ENCODE assay signal across 14 cellular contexts in the genomic region with DNA sequence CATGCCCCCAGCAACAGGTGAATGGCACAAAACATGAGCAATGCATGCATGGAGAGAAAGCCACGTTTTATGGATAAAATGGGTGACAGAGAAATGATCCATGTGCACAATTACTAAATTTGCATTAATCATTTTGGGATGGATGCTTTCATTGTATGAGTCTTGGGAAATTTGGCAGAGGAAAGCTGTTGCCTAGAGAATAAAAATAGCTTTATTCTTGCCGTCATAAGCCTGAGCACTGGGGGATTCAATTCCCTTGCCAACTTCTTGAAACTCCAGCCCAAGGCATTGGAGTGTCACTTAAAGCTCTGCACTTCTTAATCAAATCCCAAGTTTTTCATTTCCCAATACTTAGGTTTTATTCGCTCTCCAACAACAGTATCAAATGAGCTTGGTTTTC.
A peak's percentile ranks its signal among the peaks of the same experiment; 100 is the strongest.
DNase-seq lines count a peak whose midpoint lies in the region; ATAC-seq and TF ChIP-seq lines count a peak whose summit lies in the region.
"Had no signal": no experiment of that assay in that cellular context is flagged by ENCODE, and none has a peak within 500 bp of the region (broad histone marks: within the 10 kb centered on the region; RNA-seq: fewer than 3 reads in every experiment).

No MANE protein-coding gene starts in this region.

- no peak for ATAC-seq in GM19467 (IDR thresholded peaks at IDR 0.05; ENCODE audit: unreplicated experiment)
- ATAC-seq: GM12878, GM23338 had no signal

- H3K4me2 ChIP-seq in osteoblast (ENCODE audit: insufficient read depth, low read length): no peak overlapping the region
- H3K4me2 ChIP-seq: GM23338 had no signal

- no peaks in the 10 kb centered on the region for H3K36me3 ChIP-seq in osteoblast (ENCODE audit: insufficient read depth, low read length)

- no peaks in the 10 kb centered on the region for H4K20me1 ChIP-seq in osteoblast (ENCODE audit: insufficient read depth, low read length)

- no peaks in the 10 kb centered on the region for H3K27me3 ChIP-seq in osteoblast (ENCODE audit: insufficient read depth, low read length)

- H3K4me1 ChIP-seq in osteoblast (ENCODE audit: insufficient read depth, low read length): no peaks in the 10 kb centered on the region

- H3K9me3 ChIP-seq in osteoblast (ENCODE audit: low read depth, low read length): no peaks in the 10 kb centered on the region

- no peak overlapping the region for H2AFZ ChIP-seq in osteoblast (ENCODE audit: low read length)
- H2AFZ ChIP-seq: GM23338 had no signal

- no peak for TF ChIP-seq CTCF in osteoblast (IDR thresholded peaks at IDR 0.05; ENCODE audit: extremely low read depth, low read depth, low read length)

- H3K27ac ChIP-seq in osteoblast (ENCODE audit: low read depth, low read length): no peak overlapping the region

- in situ Hi-C loops in G401 (cut with HindIII; ENCODE audit: low sequenced_read_pairs): no loop called here

- H3K79me2 ChIP-seq in osteoblast (ENCODE audit: insufficient read depth, low read length): no peaks in the 10 kb centered on the region

- DNase-seq in G401 (ENCODE audit: low spot score): peak; percentile 12
- DNase-seq in NCI-H69 (lab: John Stamatoyannopoulos, UW): peak; percentile 7
- DNase-seq in medulla oblongata (ENCODE audit: extremely low spot score): peak; percentile 63
- DNase-seq in superior temporal gyrus (ENCODE audit: extremely low spot score): peak; percentile 30
- DNase-seq in osteoblast (ENCODE audit: insufficient read length, low spot score, missing footprints): no peak
- no peak for DNase-seq in NCI-H2029 treated with DMSO at 0.1 percent for 48 hours (lab: John Stamatoyannopoulos, UW)
- DNase-seq: ACHN; Calu3; CD4-positive, alpha-beta T cell; DMS 273 treated with DMSO at 0.1 percent for 48 hours; H7 had no signal

- no peak overlapping the region for H3K4me3 ChIP-seq in osteoblast (ENCODE audit: insufficient read depth, low read length)
- H3K4me3 ChIP-seq: GM12878, GM23338 had no signal

Comparison
In these comparisons a context has a peak if more than half of its experiments do, and no peak if none do; other contexts are left out.
1. DNase-seq: peak in G401 (single experiment), NCI-H69 (single experiment), medulla oblongata (single experiment) and superior temporal gyrus (single experiment); none in osteoblast (single experiment) and NCI-H2029 treated with DMSO at 0.1 percent for 48 hours (single experiment).